ENCODE assay signal across 7 cellular contexts in genomic region chr10:130110236-130111114, GRCh38.
DNase-seq lines count a peak whose midpoint lies in the region; ATAC-seq and TF ChIP-seq lines count a peak whose summit lies in the region.

Gene C10orf143 (minus strand): TSS chr10:130110830. CDS start chr10:130110772, 58 bp downstream.

- in situ Hi-C loops in astrocyte of the spinal cord (cut with HindIII; ENCODE audit: low sequenced_read_pairs): no loop called here

- H3K4me3 ChIP-seq in astrocyte of the spinal cord (ENCODE audit: low read depth, low read length) (peak within 1 kb of the TSS; percentile 64), retinal pigment epithelial cell (ENCODE audit: low read length) (peak within 1 kb of the TSS; percentile 88)

- peak; percentile 79 for DNase-seq in NCI-H2029 treated with DMSO at 0.1 percent for 48 hours (lab: John Stamatoyannopoulos, UW)
- DNase-seq in T1000 (lab: John Stamatoyannopoulos, UW): peak; percentile 98
- DNase-seq in astrocyte of the spinal cord (ENCODE audit: low read depth, low spot score): peak; percentile 99
- peak; percentile 96 to 97 for DNase-seq in hippocampal formation (lab: John Stamatoyannopoulos, UW)
- DNase-seq in retinal pigment epithelial cell (ENCODE audit: low read depth): peak; percentile 89

- ATAC-seq in GM18511 (IDR thresholded peaks at IDR 0.05; ENCODE audit: unreplicated experiment) (peak; percentile 83), HG03025 (IDR thresholded peaks at IDR 0.05; ENCODE audit: low FRiP score, unreplicated experiment) (peak; percentile 80)

- TF ChIP-seq CTCF in astrocyte of the spinal cord (IDR thresholded peaks at IDR 0.05; ENCODE audit: low read depth, low read length) (no peak), retinal pigment epithelial cell (conservative IDR thresholded peaks at IDR 0.05; ENCODE audit: low read depth, low read length) (no peak)

Comparison
In these comparisons a context has a peak if more than half of its experiments do, and no peak if none do; other contexts are left out.
1. Peak in every context shown above with its lines: DNase-seq, ATAC-seq and H3K4me3 ChIP-seq.